Comparison of ENCODE assay signal across 23 cellular contexts in genomic region chr1:28150125-28150780, GRCh38.
"Had no signal": no experiment of that assay in that cellular context is flagged by ENCODE, and none has a peak within 500 bp of the region (broad histone marks: within the 10 kb centered on the region; RNA-seq: fewer than 3 reads in every experiment).

No MANE protein-coding gene starts in this region.

- H3K27me3 ChIP-seq: pancreas, right atrium auricular region, testis, tibial nerve, upper lobe of left lung had no signal

- H3K9me3 Mint-ChIP-seq: effector memory CD8-positive, alpha-beta T cell; mesothelial cell of epicardium; neural crest cell; stimulated activated effector memory CD8-positive, alpha-beta T cell treated with anti-CD3 and anti-CD28 coated beads, Interleukin-12 subunit alpha, Interleukin-12 subunit beta, amount 100 ng/mL, for 72 hours had no signal

- H3K27ac ChIP-seq: coronary artery, pancreas, prostate gland, right atrium auricular region, testis, tibial nerve, upper lobe of left lung had no signal

- H3K36me3 Mint-ChIP-seq: mesothelial cell of epicardium; stimulated activated effector memory CD8-positive, alpha-beta T cell treated with anti-CD3 and anti-CD28 coated beads, Interleukin-12 subunit alpha, Interleukin-12 subunit beta, amount 100 ng/mL, for 72 hours had no signal

- H3K4me3 Mint-ChIP-seq: central memory CD8-positive, alpha-beta T cell; effector memory CD8-positive, alpha-beta T cell; mesothelial cell of epicardium; natural killer cell treated with Interleukin-12 subunit alpha and Interleukin-12 subunit beta and Interleukin-15 and Interleukin-18, amount 100 ng/mL, for 72 hours; neural crest cell; stimulated activated effector memory CD8-positive, alpha-beta T cell treated with anti-CD3 and anti-CD28 coated beads, Interleukin-12 subunit alpha, Interleukin-12 subunit beta, amount 100 ng/mL, for 72 hours had no signal

- DNase-seq: effector memory CD8-positive, alpha-beta T cell; kidney; mesenchymal stem cell; mucosa of descending colon; naive B cell; nucleus accumbens; pancreas; stimulated activated CD4-positive, alpha-beta T cell treated with anti-CD3 and anti-CD28 coated beads, Interleukin-2, amount 100 ng/mL, for 24 hours; stimulated activated CD4-positive, alpha-beta T cell treated with anti-CD3 and anti-CD28 coated beads, Interleukin-4, amount 100 ng/mL, for 24 hours; stimulated activated naive CD8-positive, alpha-beta T cell treated with anti-CD3 and anti-CD28 coated beads, Interleukin-15, Interleukin-2, amounts not matched to agents 100 U/mL and 50 U/mL, for 24 hours; substantia nigra; testis had no signal

- H3K27ac Mint-ChIP-seq: effector memory CD8-positive, alpha-beta T cell; mesothelial cell of epicardium; naive B cell; natural killer cell treated with Interleukin-12 subunit alpha and Interleukin-12 subunit beta and Interleukin-15 and Interleukin-18, amount 100 ng/mL, for 72 hours; stimulated activated effector memory CD8-positive, alpha-beta T cell treated with anti-CD3 and anti-CD28 coated beads, Interleukin-12 subunit alpha, Interleukin-12 subunit beta, amount 100 ng/mL, for 72 hours had no signal

- H3K4me3 ChIP-seq: coronary artery, mucosa of descending colon, pancreas, prostate gland, right atrium auricular region, smooth muscle cell, testis, tibial nerve, upper lobe of left lung had no signal

- H3K4me1 Mint-ChIP-seq: central memory CD8-positive, alpha-beta T cell; mesothelial cell of epicardium; neural crest cell had no signal

- H3K4me1 ChIP-seq: pancreas, prostate gland, right atrium auricular region, testis, tibial nerve had no signal

- H3K27me3 Mint-ChIP-seq: central memory CD8-positive, alpha-beta T cell; effector memory CD8-positive, alpha-beta T cell; naive B cell; natural killer cell treated with Interleukin-12 subunit alpha and Interleukin-12 subunit beta and Interleukin-15 and Interleukin-18, amount 100 ng/mL, for 72 hours had no signal

- H3K36me3 ChIP-seq: pancreas, prostate gland, right atrium auricular region had no signal

- H3K9me3 ChIP-seq: mucosa of descending colon, pancreas, prostate gland, right atrium auricular region, testis, tibial nerve, upper lobe of left lung had no signal
